ENCODE assay signal across 8 cellular contexts in the genomic region with DNA sequence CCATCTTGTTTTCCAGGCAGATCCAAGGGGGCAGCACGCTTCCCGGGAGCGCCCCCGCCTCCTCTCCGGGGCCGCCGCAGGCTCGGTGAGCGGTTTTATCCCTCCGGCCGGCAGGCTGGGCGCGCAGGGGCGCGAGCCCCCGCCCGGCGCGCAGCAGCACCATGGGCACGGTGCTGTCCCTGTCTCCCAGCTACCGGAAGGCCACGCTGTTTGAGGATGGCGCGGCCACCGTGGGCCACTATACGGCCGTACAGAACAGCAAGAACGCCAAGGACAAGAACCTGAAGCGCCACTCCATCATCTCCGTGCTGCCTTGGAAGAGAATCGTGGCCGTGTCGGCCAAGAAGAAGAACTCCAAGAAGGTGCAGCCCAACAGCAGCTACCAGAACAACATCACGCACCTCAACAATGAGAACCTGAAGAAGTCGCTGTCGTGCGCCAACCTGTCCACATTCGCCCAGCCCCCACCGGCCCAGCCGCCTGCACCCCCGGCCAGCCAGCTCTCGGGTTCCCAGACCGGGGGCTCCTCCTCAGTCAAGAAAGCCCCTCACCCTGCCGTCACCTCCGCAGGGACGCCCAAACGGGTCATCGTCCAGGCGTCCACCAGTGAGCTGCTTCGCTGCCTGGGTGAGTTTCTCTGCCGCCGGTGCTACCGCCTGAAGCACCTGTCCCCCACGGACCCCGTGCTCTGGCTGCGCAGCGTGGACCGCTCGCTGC. TPM values are rescaled to one million over a fixed set of nuclear protein-coding genes. Genes with fewer than 3 reads are reported as not detected.
DNase-seq lines count a peak whose midpoint lies in the region; ATAC-seq and TF ChIP-seq lines count a peak whose summit lies in the region.

No MANE protein-coding gene starts in this region.

- no peak overlapping the region for H3K27ac ChIP-seq in iPS-18a (ENCODE audit: low read length)
- H3K27ac ChIP-seq in smooth muscle cell (ENCODE audit: low read depth): no peak overlapping the region

- H3K9ac ChIP-seq in iPS-18a (ENCODE audit: low read length) (peak overlapping the region; percentile 58), smooth muscle cell (ENCODE audit: low read depth) (no peak overlapping the region)

- no peaks in the 10 kb centered on the region for H3K79me2 ChIP-seq in smooth muscle cell (ENCODE audit: low read depth)

- peak overlapping the region; percentile 95 for H3K4me2 ChIP-seq in smooth muscle cell

- H3K9me3 ChIP-seq in iPS-18a (ENCODE audit: control insufficient read depth, low read depth, low read length) (no peaks in the 10 kb centered on the region), smooth muscle cell (replicated peaks; ENCODE audit: low read depth) (no peaks in the 10 kb centered on the region)

- H2AFZ ChIP-seq in smooth muscle cell (ENCODE audit: low read depth): no peak overlapping the region

- DNase-seq in NCI-H2171 treated with DMSO at 0.1 percent for 48 hours (lab: John Stamatoyannopoulos, UW) (peak; percentile 45), NCI-H2171 (lab: John Stamatoyannopoulos, UW) (no peak), smooth muscle cell (lab: John Stamatoyannopoulos, UW; ENCODE audit: unreplicated experiment) (no peak), GM19238 (ENCODE audit: insufficient read length, low spot score) (no peak)

- H3K4me1 ChIP-seq in iPS-18a (ENCODE audit: control insufficient read depth, low read depth, low read length): peaks cover 26% of the 10 kb centered on the region
- peaks cover 21% of the 10 kb centered on the region for H3K4me1 ChIP-seq in smooth muscle cell (ENCODE audit: low read depth)

- 32% methylated on average over 59 of the region's 59 CpGs for WGBS in smooth muscle cell (ENCODE audit: low lambda C conversion rate)

- H3K4me1 Mint-ChIP-seq in IgD-negative memory B cell: peaks cover 46 to 54% (median 53%) of the 10 kb centered on the region in 3 donors
- peaks cover 68% of the 10 kb centered on the region for H3K4me1 Mint-ChIP-seq in activated naive CD4-positive, alpha-beta T cell treated with anti-CD3 and anti-CD28 coated beads, Interleukin-2, amount 50 U/mL, for 24 hours

- peak overlapping the region; percentile 44 to 85 (median 80) for H3K27ac Mint-ChIP-seq in IgD-negative memory B cell
- H3K27ac Mint-ChIP-seq in activated naive CD4-positive, alpha-beta T cell treated with anti-CD3 and anti-CD28 coated beads, Interleukin-2, amount 50 U/mL, for 24 hours: peak overlapping the region; percentile 87

- ATAC-seq in GM18517 (IDR thresholded peaks at IDR 0.05; ENCODE audit: unreplicated experiment): no peak

- H4K20me1 ChIP-seq in smooth muscle cell (ENCODE audit: low read depth): peaks cover 28% of the 10 kb centered on the region

- no peaks in the 10 kb centered on the region for H3K27me3 Mint-ChIP-seq in IgD-negative memory B cell
- no peaks in the 10 kb centered on the region for H3K27me3 Mint-ChIP-seq in activated naive CD4-positive, alpha-beta T cell treated with anti-CD3 and anti-CD28 coated beads, Interleukin-2, amount 50 U/mL, for 24 hours

- H3K36me3 ChIP-seq in iPS-18a (ENCODE audit: control insufficient read depth, low read depth, low read length) (peaks cover 7% of the 10 kb centered on the region), smooth muscle cell (ENCODE audit: low read depth) (no peaks in the 10 kb centered on the region)

- H3K36me3 Mint-ChIP-seq in IgD-negative memory B cell: peaks cover 2% of the 10 kb centered on the region
- peaks cover 18% of the 10 kb centered on the region for H3K36me3 Mint-ChIP-seq in activated naive CD4-positive, alpha-beta T cell treated with anti-CD3 and anti-CD28 coated beads, Interleukin-2, amount 50 U/mL, for 24 hours

- H3K4me3 ChIP-seq in iPS-18a (ENCODE audit: low read length) (peak overlapping the region; percentile 83), smooth muscle cell (peak overlapping the region; percentile 65)

- H3F3A ChIP-seq in smooth muscle cell (ENCODE audit: low read depth): peaks cover 9% of the 10 kb centered on the region

- peak overlapping the region; percentile 77 to 94 (median 92) for H3K4me3 Mint-ChIP-seq in IgD-negative memory B cell
- peak overlapping the region; percentile 90 for H3K4me3 Mint-ChIP-seq in activated naive CD4-positive, alpha-beta T cell treated with anti-CD3 and anti-CD28 coated beads, Interleukin-2, amount 50 U/mL, for 24 hours

- no peaks in the 10 kb centered on the region for H3K9me3 Mint-ChIP-seq in IgD-negative memory B cell
- H3K9me3 Mint-ChIP-seq in activated naive CD4-positive, alpha-beta T cell treated with anti-CD3 and anti-CD28 coated beads, Interleukin-2, amount 50 U/mL, for 24 hours: no peaks in the 10 kb centered on the region

- H3K27me3 ChIP-seq in iPS-18a (ENCODE audit: control insufficient read depth, insufficient read depth, low read length) (no peaks in the 10 kb centered on the region), smooth muscle cell (ENCODE audit: low read depth) (no peaks in the 10 kb centered on the region)

- TF ChIP-seq CTCF in smooth muscle cell (IDR thresholded peaks at IDR 0.05; ENCODE audit: borderline replicate concordance, insufficient read depth, poor library complexity, severe bottlenecking): no peak

RNA-seq across cellular contexts. Expression of a gene that starts 0.8 kb away (rescaled TPM):
- polyA plus RNA-seq in IgD-negative memory B cell: 3.8 TPM
- total RNA-seq in smooth muscle cell: 2.0 and 3.1 TPM in 2 replicates
- polyA plus RNA-seq in smooth muscle cell: 2.3 and 3.1 TPM in 2 replicates

RNA-seq across cellular contexts. Expression of a gene that starts 43.3 kb away (rescaled TPM):
- 126 TPM for polyA plus RNA-seq in IgD-negative memory B cell
- total RNA-seq in smooth muscle cell: 46.9 and 70.0 TPM in 2 replicates
- polyA plus RNA-seq in smooth muscle cell: 150 and 184 TPM in 2 replicates
